ENCODE assay signal across 11 cellular contexts in genomic region chr7:11120068-11120664, GRCh38.
DNase-seq lines count a peak whose midpoint lies in the region; ATAC-seq lines count a peak whose summit lies in the region.
"Had no signal": no experiment of that assay in that cellular context is flagged by ENCODE, and none has a peak within 500 bp of the region (broad histone marks: within the 10 kb centered on the region; RNA-seq: fewer than 3 reads in every experiment).

No MANE protein-coding gene starts in this region.

- no peaks in the 10 kb centered on the region for H3K9me3 Mint-ChIP-seq in activated naive CD4-positive, alpha-beta T cell treated with anti-CD3 and anti-CD28 coated beads for 36 hours
- H3K9me3 Mint-ChIP-seq in stimulated activated effector memory CD8-positive, alpha-beta T cell treated with anti-CD3 and anti-CD28 coated beads, Interleukin-12 subunit alpha, Interleukin-12 subunit beta, amount 100 ng/mL, for 72 hours = no peaks in the 10 kb centered on the region
- H3K9me3 Mint-ChIP-seq: naive thymus-derived CD4-positive, alpha-beta T cell had no signal

- no peak overlapping the region for H3K4me3 Mint-ChIP-seq in activated naive CD4-positive, alpha-beta T cell treated with anti-CD3 and anti-CD28 coated beads for 36 hours
- no peak overlapping the region for H3K4me3 Mint-ChIP-seq in stimulated activated effector memory CD8-positive, alpha-beta T cell treated with anti-CD3 and anti-CD28 coated beads, Interleukin-12 subunit alpha, Interleukin-12 subunit beta, amount 100 ng/mL, for 72 hours

- H3K27me3 Mint-ChIP-seq in activated naive CD4-positive, alpha-beta T cell treated with anti-CD3 and anti-CD28 coated beads for 36 hours (ENCODE audit: low read depth) = no peaks in the 10 kb centered on the region
- H3K27me3 Mint-ChIP-seq: naive thymus-derived CD4-positive, alpha-beta T cell had no signal

- no peak for DNase-seq in activated naive CD4-positive, alpha-beta T cell treated with anti-CD3 and anti-CD28 coated beads for 36 hours
- DNase-seq in activated naive CD4-positive, alpha-beta T cell treated with Interleukin-2 at 50 U/mL for 16 hours = no peak
- no peak for DNase-seq in stimulated activated effector memory CD8-positive, alpha-beta T cell treated with anti-CD3 and anti-CD28 coated beads, Interleukin-12 subunit alpha, Interleukin-12 subunit beta, amount 100 ng/mL, for 72 hours (ENCODE audit: low spot score in 2 of 2)
- DNase-seq in left lobe of liver (ENCODE audit: low spot score) (no peak), NCI-H1417 treated with DMSO at 0.1 percent for 48 hours (lab: John Stamatoyannopoulos, UW) (no peak)
- no peak for DNase-seq in activated effector memory CD4-positive, alpha-beta T cell treated with anti-CD3 and anti-CD28 coated beads, Interleukin-2, amount 50 U/mL, for 16 hours
- DNase-seq: ACHN; activated CD8-positive, alpha-beta memory T cell treated with anti-CD3 and anti-CD28 coated beads, Interleukin-2, amount 50 U/mL, for 4 hours; naive thymus-derived CD4-positive, alpha-beta T cell had no signal

- ATAC-seq in GM21619 (IDR thresholded peaks at IDR 0.05; ENCODE audit: unreplicated experiment) (peak; percentile 72), HG03135 (IDR thresholded peaks at IDR 0.05; ENCODE audit: unreplicated experiment) (peak; percentile 69), left lobe of liver (no peak)
- ATAC-seq in stimulated activated effector memory CD8-positive, alpha-beta T cell treated with anti-CD3 and anti-CD28 coated beads, Interleukin-12 subunit alpha, Interleukin-12 subunit beta, amount 100 ng/mL, for 72 hours = peak; percentile 13
- ATAC-seq: naive thymus-derived CD4-positive, alpha-beta T cell had no signal

- peaks cover 15% of the 10 kb centered on the region for H3K36me3 Mint-ChIP-seq in activated naive CD4-positive, alpha-beta T cell treated with anti-CD3 and anti-CD28 coated beads for 36 hours (ENCODE audit: low read depth)
- H3K36me3 Mint-ChIP-seq in stimulated activated effector memory CD8-positive, alpha-beta T cell treated with anti-CD3 and anti-CD28 coated beads, Interleukin-12 subunit alpha, Interleukin-12 subunit beta, amount 100 ng/mL, for 72 hours = no peaks in the 10 kb centered on the region

- intact Hi-C loops in activated naive CD4-positive, alpha-beta T cell treated with anti-CD3 and anti-CD28 coated beads for 36 hours (cut with micrococcal nuclease) = loop anchor here (2.0 kb wide), 1 partner anchor 51 kb away; no protein-coding TSS in a partner anchor

- peak overlapping the region; percentile 24 for H3K27ac Mint-ChIP-seq in activated naive CD4-positive, alpha-beta T cell treated with anti-CD3 and anti-CD28 coated beads for 36 hours
- H3K27ac Mint-ChIP-seq in stimulated activated effector memory CD8-positive, alpha-beta T cell treated with anti-CD3 and anti-CD28 coated beads, Interleukin-12 subunit alpha, Interleukin-12 subunit beta, amount 100 ng/mL, for 72 hours = no peak overlapping the region

- CTCF ChIA-PET in activated naive CD4-positive, alpha-beta T cell treated with anti-CD3 and anti-CD28 coated beads for 36 hours (lab: Charles Lee) = no interaction called here

- peaks cover 17% of the 10 kb centered on the region for H3K4me1 Mint-ChIP-seq in activated naive CD4-positive, alpha-beta T cell treated with anti-CD3 and anti-CD28 coated beads for 36 hours (ENCODE audit: low read depth)
- peaks cover 5% of the 10 kb centered on the region for H3K4me1 Mint-ChIP-seq in stimulated activated effector memory CD8-positive, alpha-beta T cell treated with anti-CD3 and anti-CD28 coated beads, Interleukin-12 subunit alpha, Interleukin-12 subunit beta, amount 100 ng/mL, for 72 hours
